Comparison of ENCODE assay signal across 26 cellular contexts in the genomic region with DNA sequence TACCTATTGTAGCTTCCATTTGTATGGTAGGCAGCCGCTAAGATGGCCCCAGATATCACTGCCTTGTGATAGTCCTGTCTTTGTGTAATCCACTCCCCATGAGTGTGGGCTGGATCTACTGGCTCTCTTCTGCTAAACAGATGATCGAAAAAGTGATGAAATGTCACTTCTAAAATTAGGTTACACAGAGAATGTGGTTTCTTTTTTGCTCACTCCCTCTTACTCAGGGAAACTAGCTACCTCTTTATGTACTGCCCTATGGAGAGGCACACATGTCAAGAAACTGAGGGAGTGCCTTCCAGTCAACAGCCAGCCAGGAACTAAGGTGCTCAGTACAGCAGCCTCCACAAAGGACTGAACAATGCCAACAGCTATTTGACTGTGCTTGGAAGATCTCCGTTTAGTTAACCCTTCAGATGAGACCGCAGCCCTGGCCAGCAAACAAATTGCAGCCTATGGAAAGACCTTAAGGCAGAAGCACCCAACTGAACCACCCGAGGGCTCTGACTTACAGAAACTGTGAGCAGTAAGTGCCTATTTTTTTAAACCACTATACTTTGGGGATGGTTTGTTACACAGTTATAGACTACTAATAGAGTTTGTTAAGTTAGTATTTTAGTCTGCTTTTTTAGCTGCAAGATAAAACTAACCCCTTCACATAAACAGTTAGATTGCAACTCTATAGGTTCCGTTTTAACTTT.
A peak's percentile ranks its signal among the peaks of the same experiment; 100 is the strongest.
DNase-seq lines count a peak whose midpoint lies in the region; ATAC-seq lines count a peak whose summit lies in the region.
"Had no signal": no experiment of that assay in that cellular context is flagged by ENCODE, and none has a peak within 500 bp of the region (broad histone marks: within the 10 kb centered on the region; RNA-seq: fewer than 3 reads in every experiment).

No MANE protein-coding gene starts in this region.

- H3K36me3 Mint-ChIP-seq in T-helper 1 cell treated with Interleukin-12 subunit alpha and Interleukin-12 subunit beta and Interleukin-4 antibody, amounts not matched to agents 30 μg/mL and 1 μg/mL, for 36 hours (ENCODE audit: low read depth): no peaks in the 10 kb centered on the region
- H3K36me3 Mint-ChIP-seq: stimulated activated memory B cell treated with anti-CD40 and anti-IgM and Interleukin-4, amounts not matched to agents 10 μg/mL and 1 μg/mL and 100 μg/mL, for 72 hours had no signal

- DNase-seq in Ammon's horn (ENCODE audit: low spot score) (peak; percentile 15), left lobe of liver (ENCODE audit: low spot score) (no peak), T-helper 9 cell (no peak)
- no peak for DNase-seq in stimulated activated CD4-positive, alpha-beta T cell treated with anti-CD3 and anti-CD28 coated beads, Interleukin-2, amount 100 ng/mL, for 48 hours
- DNase-seq: activated gamma-delta T cell; brain microvascular endothelial cell; GOT3; hypothalamus; immature natural killer cell; IMR-90; mesenchymal stem cell; NCI-H1105 treated with DMSO at 0.1 percent for 48 hours; NCI-H1930; NCI-H524; NK-92 treated with Interleukin-12 subunit alpha and Interleukin-12 subunit beta, amount 100 ng/mL, for 24 hours; Peyer's patch; posterior cingulate gyrus; right cardiac atrium; SIG-M5; stimulated activated CD4-positive, alpha-beta T cell treated with anti-CD3 and anti-CD28 coated beads, Interleukin-4, amount 100 ng/mL, for 1 hour; substantia nigra had no signal

- no peaks in the 10 kb centered on the region for H3K9me3 Mint-ChIP-seq in T-helper 1 cell treated with Interleukin-12 subunit alpha and Interleukin-12 subunit beta and Interleukin-4 antibody, amounts not matched to agents 30 μg/mL and 1 μg/mL, for 36 hours
- H3K9me3 Mint-ChIP-seq: stimulated activated memory B cell treated with anti-CD40 and anti-IgM and Interleukin-4, amounts not matched to agents 10 μg/mL and 1 μg/mL and 100 μg/mL, for 72 hours had no signal

- H3K4me1 Mint-ChIP-seq in T-helper 1 cell treated with Interleukin-12 subunit alpha and Interleukin-12 subunit beta and Interleukin-4 antibody, amounts not matched to agents 30 μg/mL and 1 μg/mL, for 36 hours (ENCODE audit: low read depth): peaks cover 17% of the 10 kb centered on the region
- H3K4me1 Mint-ChIP-seq: immature natural killer cell; stimulated activated memory B cell treated with anti-CD40 and anti-IgM and Interleukin-4, amounts not matched to agents 10 μg/mL and 1 μg/mL and 100 μg/mL, for 72 hours had no signal

- H3K27me3 Mint-ChIP-seq in T-helper 1 cell treated with Interleukin-12 subunit alpha and Interleukin-12 subunit beta and Interleukin-4 antibody, amounts not matched to agents 30 μg/mL and 1 μg/mL, for 36 hours (ENCODE audit: low read depth): no peaks in the 10 kb centered on the region

- peak overlapping the region; percentile 28 for H3K27ac Mint-ChIP-seq in T-helper 1 cell treated with Interleukin-12 subunit alpha and Interleukin-12 subunit beta and Interleukin-4 antibody, amounts not matched to agents 30 μg/mL and 1 μg/mL, for 36 hours
- H3K27ac Mint-ChIP-seq: immature natural killer cell; stimulated activated memory B cell treated with anti-CD40 and anti-IgM and Interleukin-4, amounts not matched to agents 10 μg/mL and 1 μg/mL and 100 μg/mL, for 72 hours had no signal

- peak overlapping the region; percentile 36 for H3K4me3 Mint-ChIP-seq in T-helper 1 cell treated with Interleukin-12 subunit alpha and Interleukin-12 subunit beta and Interleukin-4 antibody, amounts not matched to agents 30 μg/mL and 1 μg/mL, for 36 hours
- H3K4me3 Mint-ChIP-seq: immature natural killer cell; stimulated activated memory B cell treated with anti-CD40 and anti-IgM and Interleukin-4, amounts not matched to agents 10 μg/mL and 1 μg/mL and 100 μg/mL, for 72 hours had no signal

- ATAC-seq in HG03025 (IDR thresholded peaks at IDR 0.05; ENCODE audit: low FRiP score, unreplicated experiment) (peak; percentile 57), left lobe of liver (peak; percentile 21), HG02798 (IDR thresholded peaks at IDR 0.05; ENCODE audit: poor library complexity, unreplicated experiment) (no peak), HG02973 (IDR thresholded peaks at IDR 0.05; ENCODE audit: unreplicated experiment) (no peak)
- ATAC-seq: right cardiac atrium; stimulated activated memory B cell treated with anti-CD40 and anti-IgM and Interleukin-4, amounts not matched to agents 10 μg/mL and 1 μg/mL and 100 μg/mL, for 72 hours had no signal

Comparison
In these comparisons a context has a peak if more than half of its experiments do, and no peak if none do; other contexts are left out.
1. ATAC-seq: peak in HG03025 (single experiment) and left lobe of liver (single experiment); none in HG02798 (single experiment) and HG02973 (single experiment).